ENCODE assay signal across 1 cellular context in genomic region chr10:110286841-110287240, GRCh38.
TF ChIP-seq lines count a peak whose summit lies in the region.

No MANE protein-coding gene starts in this region.

TF ChIP-seq in WTC11, 78 proteins besides CTCF, POLR2A, EP300 and RAD21 (continued from another document):
- TF ChIP-seq STAT6 (CRISPR knock-in tag; conservative IDR thresholded peaks at IDR 0.05; ENCODE audit: low read depth) (no peak), ESRRA (CRISPR knock-in tag; IDR thresholded peaks at IDR 0.05; ENCODE audit: borderline replicate concordance) (no peak), ZNF219 (CRISPR knock-in tag; IDR thresholded peaks at IDR 0.05; ENCODE audit: borderline replicate concordance) (no peak), CREB1 (CRISPR knock-in tag; IDR thresholded peaks at IDR 0.05) (no peak), ZNF416 (CRISPR knock-in tag; IDR thresholded peaks at IDR 0.05) (no peak)
